In genomic region chr13:39406688-39407087, GRCh38 we compare ENCODE assay signal across 13 cellular contexts.
DNase-seq lines count a peak whose midpoint lies in the region; ATAC-seq and TF ChIP-seq lines count a peak whose summit lies in the region.
"Had no signal": no experiment of that assay in that cellular context is flagged by ENCODE, and none has a peak within 500 bp of the region (broad histone marks: within the 10 kb centered on the region; RNA-seq: fewer than 3 reads in every experiment).

No MANE protein-coding gene starts in this region.

- BruUV-seq in PC-3 (replicated peaks; lab: Mats Ljungman, UMichigan), result no TSS peak

- intact Hi-C loops in PC-3 (cut with micrococcal nuclease), result no loop called here
- intact Hi-C loops in CD4-positive, alpha-beta T cell (cut with DNase I, micrococcal nuclease), result no loop called here

- H3K36me3 Mint-ChIP-seq in CD4-positive, alpha-beta T cell (ENCODE audit: low read depth), result no peaks in the 10 kb centered on the region

- no peaks in the 10 kb centered on the region for H3K4me1 ChIP-seq in PC-3 (ENCODE audit: insufficient read depth, low read length)

- no peak overlapping the region for H3K4me3 Mint-ChIP-seq in CD4-positive, alpha-beta T cell

- H3K4me1 Mint-ChIP-seq in CD4-positive, alpha-beta T cell (ENCODE audit: low read depth), result no peaks in the 10 kb centered on the region

- H3K27me3 Mint-ChIP-seq in CD4-positive, alpha-beta T cell, result peaks cover 30% of the 10 kb centered on the region

- no peak overlapping the region for H2AFZ ChIP-seq in PC-3 (ENCODE audit: low read length)

- H3K27ac ChIP-seq in PC-3 (ENCODE audit: low read length), result no peak overlapping the region
- H3K27ac ChIP-seq in CD4-positive, alpha-beta T cell (ENCODE audit: low read depth, low read length), result no peak overlapping the region
- H3K27ac ChIP-seq: BLaER1, HL-60, lower lobe of right lung had no signal

- no peak overlapping the region for H3K9ac ChIP-seq in PC-3 (ENCODE audit: low read length)
- H3K9ac ChIP-seq: BLaER1 had no signal

- no peak overlapping the region for H3K4me3 ChIP-seq in PC-3 (ENCODE audit: low read length)
- H3K4me3 ChIP-seq: BLaER1, lower lobe of right lung had no signal

- CTCF ChIA-PET in PC-3 (lab: Charles Lee), result no interaction called here
- CTCF ChIA-PET in CD4-positive, alpha-beta T cell (lab: Charles Lee), result no interaction called here

- no peaks in the 10 kb centered on the region for H3K36me3 ChIP-seq in PC-3 (ENCODE audit: low read depth, low read length)
- H3K36me3 ChIP-seq: BLaER1, lower lobe of right lung had no signal

- H3K27ac Mint-ChIP-seq in CD4-positive, alpha-beta T cell, result no peak overlapping the region

- no peaks in the 10 kb centered on the region for H3F3A ChIP-seq in PC-3 (ENCODE audit: low read length, unreplicated experiment)

- DNase-seq in ELR (ENCODE audit: low read depth) (peak; percentile 34), PC-3 (peak; percentile 40), mucosa of gallbladder (ENCODE audit: low spot score) (no peak), NCI-H2196 (lab: John Stamatoyannopoulos, UW; ENCODE audit: unreplicated experiment) (no peak), GM03348 (ENCODE audit: low spot score) (no peak)
- DNase-seq in CD4-positive, alpha-beta T cell, result no peak
- DNase-seq: foreskin fibroblast, lower lobe of right lung, NCI-H2029 had no signal

- no peak overlapping the region for H3K4me2 ChIP-seq in PC-3 (ENCODE audit: low read length)
- H3K4me2 ChIP-seq: BLaER1 had no signal

- H3K27me3 ChIP-seq in PC-3 (ENCODE audit: low read length), result no peaks in the 10 kb centered on the region
- H3K27me3 ChIP-seq in CD4-positive, alpha-beta T cell (ENCODE audit: control insufficient read depth, insufficient read depth, low read length), result peaks cover 7% of the 10 kb centered on the region
- H3K27me3 ChIP-seq: BLaER1 had no signal

- no peaks in the 10 kb centered on the region for H3K9me2 ChIP-seq in PC-3 (replicated peaks; ENCODE audit: low read length)

- no peaks in the 10 kb centered on the region for H4K20me1 ChIP-seq in PC-3 (ENCODE audit: low read length)
- H4K20me1 ChIP-seq: BLaER1 had no signal

- no peaks in the 10 kb centered on the region for H3K9me3 Mint-ChIP-seq in CD4-positive, alpha-beta T cell

- H3K79me2 ChIP-seq in PC-3 (ENCODE audit: low read length), result no peaks in the 10 kb centered on the region

- H3K9me3 ChIP-seq in PC-3 (ENCODE audit: low read length), result no peaks in the 10 kb centered on the region
- no peaks in the 10 kb centered on the region for H3K9me3 ChIP-seq in CD4-positive, alpha-beta T cell (ENCODE audit: control insufficient read depth, low read length)
- H3K9me3 ChIP-seq: BLaER1, lower lobe of right lung had no signal

- POLR2A ChIA-PET in PC-3 (lab: Charles Lee; ENCODE audit: unreplicated experiment), result no interaction called here
- POLR2A ChIA-PET in CD4-positive, alpha-beta T cell (lab: Charles Lee), result no interaction called here

- ATAC-seq in GM18870 (IDR thresholded peaks at IDR 0.05; ENCODE audit: unreplicated experiment) (peak; percentile 68), HG02798 (IDR thresholded peaks at IDR 0.05; ENCODE audit: poor library complexity, unreplicated experiment) (peak; percentile 71), PC-3 (peak; percentile 20; the same call in 1 of the 2 replicates)
- ATAC-seq in CD4-positive, alpha-beta T cell (ENCODE audit: poor library complexity), result no peak
- ATAC-seq: lower lobe of right lung had no signal

- TF ChIP-seq CTCF in PC-3 (conservative IDR thresholded peaks at IDR 0.05; ENCODE audit: low read depth, low read length), result peak; percentile 39
- no peak for TF ChIP-seq CTCF in CD4-positive, alpha-beta T cell (IDR thresholded peaks at IDR 0.05)

Comparison
In these comparisons a context has a peak if more than half of its experiments do, and no peak if none do; other contexts are left out.
1. DNase-seq: peak in ELR (single experiment) and PC-3 (single experiment); none in mucosa of gallbladder (single experiment), NCI-H2196 (single experiment), GM03348 (single experiment) and CD4-positive, alpha-beta T cell (0 of 10).